In the genomic region with DNA sequence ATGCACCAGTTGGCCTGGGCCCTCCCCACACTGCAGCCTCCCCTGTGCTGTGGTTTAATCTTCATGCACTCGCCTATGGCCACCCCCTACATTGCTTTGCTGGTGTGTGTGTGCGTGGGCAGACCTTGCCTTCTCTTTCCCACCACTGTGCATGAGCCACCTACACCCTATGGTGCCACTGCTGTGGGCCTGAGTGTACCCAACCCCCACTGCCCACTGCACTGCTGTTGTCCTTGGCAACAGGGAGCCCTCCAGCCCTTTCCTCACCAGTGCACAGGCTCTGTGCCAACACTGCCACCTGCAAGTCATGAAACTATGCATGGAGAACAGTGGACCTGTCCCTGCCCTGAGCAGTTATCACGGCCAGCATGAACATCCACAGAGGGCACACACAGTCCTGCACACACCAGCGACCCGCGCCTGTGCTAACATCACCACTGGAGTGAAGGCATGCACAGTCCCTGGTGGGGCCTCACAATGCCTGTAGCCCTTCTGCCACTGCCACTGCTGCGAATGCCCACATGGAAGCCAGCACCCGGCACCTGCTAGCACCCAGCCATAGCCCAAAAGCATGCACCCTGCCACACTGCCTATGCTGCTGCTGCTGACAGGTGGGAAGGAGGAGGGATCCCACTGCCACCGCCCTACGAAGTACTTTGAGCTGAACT, we compare ENCODE assay signal across 28 cellular contexts.
A peak's percentile ranks its signal among the peaks of the same experiment; 100 is the strongest.
DNase-seq lines count a peak whose midpoint lies in the region; ATAC-seq and TF ChIP-seq lines count a peak whose summit lies in the region.
"Had no signal": no experiment of that assay in that cellular context is flagged by ENCODE, and none has a peak within 500 bp of the region (broad histone marks: within the 10 kb centered on the region; RNA-seq: fewer than 3 reads in every experiment).

No MANE protein-coding gene starts in this region.

- H3K4me3 ChIP-seq in upper lobe of right lung, result no peak overlapping the region
- H3K4me3 ChIP-seq: coronary artery, left ventricle myocardium inferior, sigmoid colon, transverse colon had no signal

- ATAC-seq in upper lobe of right lung (peak; percentile 44), GM21447 (IDR thresholded peaks at IDR 0.05; ENCODE audit: unreplicated experiment) (no peak), GM21381 (IDR thresholded peaks at IDR 0.05; ENCODE audit: unreplicated experiment) (no peak)
- ATAC-seq: activated T-cell treated with anti-CD3 and anti-CD28 coated beads, Interleukin-2, amount 50 U/mL, for 72 hours; T-helper 17 cell had no signal

- no peaks in the 10 kb centered on the region for H3K36me3 ChIP-seq in upper lobe of right lung
- H3K36me3 ChIP-seq: left ventricle myocardium inferior, neutrophil, sigmoid colon, transverse colon had no signal

- no peaks in the 10 kb centered on the region for H3K27me3 ChIP-seq in upper lobe of right lung
- H3K27me3 ChIP-seq: neutrophil, sigmoid colon, transverse colon had no signal

- intact Hi-C loops in upper lobe of right lung (cut with DNase I), result no loop called here

- H3K9me3 ChIP-seq in upper lobe of right lung, result no peaks in the 10 kb centered on the region
- H3K9me3 ChIP-seq: neutrophil, sigmoid colon, transverse colon had no signal

- no peaks in the 10 kb centered on the region for H3K4me1 ChIP-seq in upper lobe of right lung
- H3K4me1 ChIP-seq: left ventricle myocardium inferior, sigmoid colon, transverse colon had no signal

- no peak for TF ChIP-seq CTCF in upper lobe of right lung (IDR thresholded peaks at IDR 0.05)

- DNase-seq in NCI-H345 (lab: John Stamatoyannopoulos, UW), result peak; percentile 10
- no peak for DNase-seq in NCI-H345 treated with DMSO at 0.1 percent for 48 hours (lab: John Stamatoyannopoulos, UW; ENCODE audit: unreplicated experiment)
- DNase-seq in NCI-H2029 treated with DMSO at 0.1 percent for 48 hours (lab: John Stamatoyannopoulos, UW), result peak; percentile 25
- peak; percentile 19 for DNase-seq in kidney tubule cell (ENCODE audit: low spot score)
- DNase-seq in upper lobe of right lung, result no peak
- DNase-seq in activated CD4-positive, CD25-positive, alpha-beta regulatory T cell treated with anti-CD3 and anti-CD28 coated beads, Interleukin-2, amount 50 U/mL, for 72 hours, result no peak
- DNase-seq: activated CD4-positive, alpha-beta T cell treated with anti-CD3 and anti-CD28 coated beads, Interleukin-2, amount 50 U/mL, for 4 hours; activated naive CD4-positive, alpha-beta T cell treated with Interleukin-2 at 50 U/mL for 16 hours; activated T-cell treated with anti-CD3 and anti-CD28 coated beads, Interleukin-2, amount 50 U/mL, for 72 hours; caudate nucleus; CD4-positive, CD25-positive, alpha-beta regulatory T cell; effector memory CD4-positive, alpha-beta T cell; H9; left ventricle myocardium inferior; MM.1S; NCI-H2107; NK-92 treated with Interleukin-12 subunit alpha and Interleukin-12 subunit beta, amount 100 ng/mL, for 24 hours; sigmoid colon; stimulated activated CD4-positive, alpha-beta T cell treated with anti-CD3 and anti-CD28 coated beads, Interleukin-12 subunit alpha, Interleukin-12 subunit beta, amount 100 ng/mL, for 4 hours; stimulated activated CD4-positive, alpha-beta T cell treated with anti-CD3 and anti-CD28 coated beads, Interleukin-2, amount 100 ng/mL, for 48 hours; T-helper 17 cell; transverse colon had no signal

- H3K27ac ChIP-seq in upper lobe of right lung, result no peak overlapping the region
- H3K27ac ChIP-seq: coronary artery, epithelial cell of prostate, HL-60, left ventricle myocardium inferior, neutrophil, sigmoid colon, transverse colon had no signal

Comparison
In these comparisons a context has a peak if more than half of its experiments do, and no peak if none do; other contexts are left out.
1. DNase-seq: peak in NCI-H345 (single experiment), NCI-H2029 treated with DMSO at 0.1 percent for 48 hours (single experiment) and kidney tubule cell (single experiment); none in NCI-H345 treated with DMSO at 0.1 percent for 48 hours (single experiment), upper lobe of right lung (single experiment) and activated CD4-positive, CD25-positive, alpha-beta regulatory T cell treated with anti-CD3 and anti-CD28 coated beads, Interleukin-2, amount 50 U/mL, for 72 hours (single experiment).